In genomic region chr22:29480262-29480511, GRCh38 we compare ENCODE assay signal across 15 cellular contexts. TPM values are rescaled to one million over a fixed set of nuclear protein-coding genes. Genes with fewer than 3 reads are reported as not detected.
DNase-seq lines count a peak whose midpoint lies in the region; ATAC-seq, FAIRE-seq and TF ChIP-seq lines count a peak whose summit lies in the region.
"Had no signal": no experiment of that assay in that cellular context is flagged by ENCODE, and none has a peak within 500 bp of the region (broad histone marks: within the 10 kb centered on the region; RNA-seq: fewer than 3 reads in every experiment).

No MANE protein-coding gene starts in this region.

- peaks cover 50% of the 10 kb centered on the region for H3K27me3 ChIP-seq in HUES48 (ENCODE audit: control insufficient read depth, insufficient read depth, low read length)
- peaks cover 62% of the 10 kb centered on the region for H3K27me3 ChIP-seq in endodermal cell (ENCODE audit: control insufficient read depth, insufficient read depth, low read length, poor library complexity, severe bottlenecking)
- H3K27me3 ChIP-seq in neuronal stem cell (ENCODE audit: control insufficient read depth in 3 of 3, insufficient read depth in 3 of 3, low read depth in 1 of 3, low read length in 3 of 3) = peaks cover 20 to 65% (median 46%) of the 10 kb centered on the region in 3 experiments

- no peak overlapping the region for H3K4ac ChIP-seq in neuronal stem cell (ENCODE audit: low read length)

- peaks cover 67% of the 10 kb centered on the region for H3K27me3 Mint-ChIP-seq in endodermal cell (ENCODE audit: insufficient read depth)

- H3K36me3 ChIP-seq in HUES48 (ENCODE audit: control insufficient read depth, insufficient read depth, low read length) (peaks cover 9% of the 10 kb centered on the region), endodermal cell (ENCODE audit: control insufficient read depth, insufficient read depth, low read length) (no peaks in the 10 kb centered on the region), neuronal stem cell (replicated peaks in 1 of 2; ENCODE audit: control insufficient read depth in 2 of 2, insufficient read depth in 2 of 2, low read length in 2 of 2) (peaks cover 0 to 2% of the 10 kb centered on the region in 2 donors)

- CTCF ChIA-PET in A549 (lab: Yijun Ruan, JAX) = interaction anchor here (0.9 to 5.0 kb wide), 2 partner anchors 10 to 25 kb away, joined by 4 to 40 read pairs; no protein-coding TSS in a partner anchor

- no peak for TF ChIP-seq POLR2A in A549 (IDR thresholded peaks at IDR 0.05; ENCODE audit: low read length)

- no peak overlapping the region for H2AK5ac ChIP-seq in neuronal stem cell (ENCODE audit: low read depth, low read length)

- no peak for ATAC-seq in A549
- ATAC-seq in HG03565 (IDR thresholded peaks at IDR 0.05; ENCODE audit: unreplicated experiment) = no peak

- FAIRE-seq in A549 (lab: Jason Lieb, UNC) = no peak
- FAIRE-seq: endometrium had no signal

- H3K36me3 Mint-ChIP-seq in endodermal cell (ENCODE audit: low read depth) = no peaks in the 10 kb centered on the region

- no peak overlapping the region for H3K4me3 Mint-ChIP-seq in endodermal cell

- no peak overlapping the region for H2BK12ac ChIP-seq in neuronal stem cell (ENCODE audit: low read length)

- H3K4me1 Mint-ChIP-seq in endodermal cell = peaks cover 16% of the 10 kb centered on the region

- TF ChIP-seq CTCF in A549 (IDR thresholded peaks at IDR 0.05) (no peak), endodermal cell (conservative IDR thresholded peaks at IDR 0.05) (no peak)

- H3K18ac ChIP-seq in neuronal stem cell (ENCODE audit: low read length) = peak overlapping the region; percentile 60

- DNase-seq in A549 (ENCODE audit: low read depth in 1 of 2, low spot score in 1 of 2) (no peak), endodermal cell (no peak), neuronal stem cell (ENCODE audit: low spot score) (no peak), NCI-H2081 (lab: John Stamatoyannopoulos, UW) (no peak), amygdala (lab: John Stamatoyannopoulos, UW) (no peak)
- no peak for DNase-seq in activated CD4-positive, CD25-positive, alpha-beta regulatory T cell (lab: John Stamatoyannopoulos, UW)
- DNase-seq: Kasumi-1, NCI-H524 treated with DMSO at 0.1 percent for 48 hours had no signal

- H4K91ac ChIP-seq in neuronal stem cell (ENCODE audit: low read depth, low read length, poor library complexity) = peak overlapping the region; percentile 46

- no peak overlapping the region for H2BK15ac ChIP-seq in neuronal stem cell (ENCODE audit: low read length)

- H3K4me3 ChIP-seq in A549 (no peak overlapping the region), HUES48 (ENCODE audit: low read depth, low read length) (peak overlapping the region; percentile 63), endodermal cell (ENCODE audit: low read length) (peak overlapping the region; percentile 81), neuronal stem cell (ENCODE audit: low read length in 2 of 2) (peak overlapping the region in 1 of 2 donors; percentile 39)

- H2BK5ac ChIP-seq in neuronal stem cell (ENCODE audit: low read length) = no peak overlapping the region

- no peak overlapping the region for H3K27ac Mint-ChIP-seq in endodermal cell
- H3K27ac Mint-ChIP-seq: activated CD4-positive, alpha-beta memory T cell treated with anti-CD3 and anti-CD28 coated beads, Interleukin-2, amount 10 ng/mL, durations not matched to agents 7 days and 5 days; activated T-helper 2 cell treated with anti-CD3 and anti-CD28 coated beads, Interferon-gamma antibody, Interleukin-2, Interleukin-4, amounts not matched to agents 10 μg/mL and 5 μg/mL and 100 μg/mL, durations not matched to agents 14 hours and 24 hours and 36 hours; type B pancreatic cell had no signal

- 71% methylated on average over 18 of the region's 39 CpGs for WGBS in A549 (ENCODE audit: missing lambda C conversion rate)
- WGBS in endodermal cell (ENCODE audit: insufficient coverage in 1 of 2, insufficient read length in 1 of 2), 2 experiments = 6 to 8% methylated on average over 23 to 39 of the region's 39 CpGs
- no CpG with 5 or more reads among the region's 39 CpGs for WGBS in neuronal stem cell (ENCODE audit: extremely low coverage in 2 of 2, insufficient read length in 2 of 2, insufficient replicate concordance in 1 of 2), 2 donors

- no peaks in the 10 kb centered on the region for H3K79me1 ChIP-seq in neuronal stem cell (ENCODE audit: low read depth, low read length)

- TF ChIP-seq RAD21 in A549 (conservative IDR thresholded peaks at IDR 0.05 in 1 of 2, IDR thresholded peaks at IDR 0.05 in 1 of 2) = no peak

- H3K9ac ChIP-seq in HUES48 (ENCODE audit: low read depth, low read length) (no peak overlapping the region), endodermal cell (ENCODE audit: extremely low read depth, low read length, poor library complexity, severe bottlenecking) (no peak overlapping the region), neuronal stem cell (ENCODE audit: low read depth, low read length, poor library complexity) (peak overlapping the region; percentile 31)

- no peak overlapping the region for H3K14ac ChIP-seq in neuronal stem cell (ENCODE audit: low read length)

- H3K23ac ChIP-seq in neuronal stem cell (ENCODE audit: low read depth, low read length, poor library complexity) = peak overlapping the region; percentile 82

- H3K4me1 ChIP-seq in A549 (peaks cover 29% of the 10 kb centered on the region), HUES48 (ENCODE audit: control insufficient read depth, insufficient read depth, low read length) (peaks cover 31% of the 10 kb centered on the region), endodermal cell (ENCODE audit: control insufficient read depth, insufficient read depth, low read length) (no peaks in the 10 kb centered on the region), neuronal stem cell (ENCODE audit: control insufficient read depth in 2 of 2, insufficient read depth in 1 of 2, low read depth in 1 of 2, low read length in 2 of 2) (peaks cover 15 to 18% of the 10 kb centered on the region in 2 donors)

- peak overlapping the region; percentile 86 for H2AFZ ChIP-seq in neuronal stem cell (ENCODE audit: low read length)

- H3K9me3 Mint-ChIP-seq in endodermal cell = peaks cover 9% of the 10 kb centered on the region
- H3K9me3 Mint-ChIP-seq: activated T-helper 2 cell treated with anti-CD3 and anti-CD28 coated beads, Interferon-gamma antibody, Interleukin-2, Interleukin-4, amounts not matched to agents 10 μg/mL and 5 μg/mL and 100 μg/mL, durations not matched to agents 14 hours and 24 hours and 36 hours; neural crest cell; type B pancreatic cell had no signal

- TF ChIP-seq EP300 in A549 (IDR thresholded peaks at IDR 0.05) = no peak

- H2BK120ac ChIP-seq in neuronal stem cell (ENCODE audit: low read depth, low read length) = no peak overlapping the region

- H3K27ac ChIP-seq in A549 (no peak overlapping the region), HUES48 (ENCODE audit: low read depth, low read length) (no peak overlapping the region), endodermal cell (ENCODE audit: low read depth, low read length) (no peak overlapping the region), neuronal stem cell (replicated peaks; ENCODE audit: low read length) (no peak overlapping the region)

- H4K8ac ChIP-seq in neuronal stem cell (ENCODE audit: low read depth, low read length) = no peak overlapping the region

- POLR2A ChIA-PET in A549 (lab: Yijun Ruan, JAX) = no interaction called here

- H3K4me2 ChIP-seq in A549 = peak overlapping the region; percentile 21; the same call in 1 of the 3 replicates
- H3K4me2 ChIP-seq in neuronal stem cell (ENCODE audit: insufficient read depth, low read length, poor library complexity, severe bottlenecking) = peak overlapping the region; percentile 29

- H3K9me3 ChIP-seq in A549 (no peaks in the 10 kb centered on the region), HUES48 (ENCODE audit: control insufficient read depth, insufficient read depth, low read length) (no peaks in the 10 kb centered on the region), endodermal cell (ENCODE audit: control insufficient read depth, low read length) (no peaks in the 10 kb centered on the region), neuronal stem cell (replicated peaks in 1 of 2; ENCODE audit: control insufficient read depth in 2 of 2, insufficient read depth in 1 of 2, low read depth in 1 of 2, low read length in 2 of 2) (peaks cover 0 to 9% of the 10 kb centered on the region in 2 donors)

TF ChIP-seq in A549, 52 proteins besides CTCF, POLR2A, EP300 and RAD21 (continues in another document):
- no peak for TF ChIP-seq CBX8 (IDR thresholded peaks at IDR 0.05)
- no peak for TF ChIP-seq PHF8 (IDR thresholded peaks at IDR 0.05; ENCODE audit: borderline replicate concordance, low read depth)
- no peak for TF ChIP-seq ZFP36 (IDR thresholded peaks at IDR 0.05; ENCODE audit: borderline replicate concordance, partially characterized antibody)
- no peak for TF ChIP-seq CHD2 (IDR thresholded peaks at IDR 0.05; ENCODE audit: low read length, partially characterized antibody)
- TF ChIP-seq FOSL2 (IDR thresholded peaks at IDR 0.05) = no peak
- TF ChIP-seq FOSL2 (CRISPR knock-in tag; IDR thresholded peaks at IDR 0.05) = no peak
- TF ChIP-seq KDM5A (IDR thresholded peaks at IDR 0.05) = no peak
- no peak for TF ChIP-seq KDM1A (IDR thresholded peaks at IDR 0.05; ENCODE audit: low read depth)

RNA-seq across cellular contexts. Expression of gene NEFH, which starts 0.2 kb away (rescaled TPM):
- polyA plus RNA-seq in A549 (2011; rRNA removed) (0.04 and 0.06 TPM in 2 replicates), A549 (2017; fragmentation: RNase III; extraction: RNeasy Plus Mini Kit Qiagen cat#74134 plus additional on column Dnase treatment) (0.21 to 0.29 TPM (median 0.23 TPM) in 3 replicates)
- 0.08 and 0.09 TPM in 2 replicates for polyA plus RNA-seq in A549 (2012; cell fraction: cytosol; rRNA removed)
- polyA plus RNA-seq in A549 (2012; cell fraction: nucleus; rRNA removed) = 0.06 and 0.10 TPM in 2 replicates
- polyA minus RNA-seq in A549 (2011; rRNA and poly(A)+ RNA removed) = 0.05 TPM in 1 of 2 replicates, not detected in the other
- total RNA-seq in endodermal cell = 1 to 10 TPM in 1 of 2 donors, under 1 TPM in 1; 0.92 to 1.7 TPM
- 1.8 TPM for polyA plus RNA-seq in endodermal cell (2013, experiment 1 of 2)
- polyA plus RNA-seq in endodermal cell (2013, experiment 2 of 2) = 1.9 TPM
- 1.1 TPM for polyA plus RNA-seq in neuronal stem cell (2013, experiment 1 of 2)
- 1.0 TPM for polyA plus RNA-seq in neuronal stem cell (2013, experiment 2 of 2)

RNA-seq across cellular contexts. Expression of gene RFPL1, which starts 41.8 kb away (rescaled TPM):
- not detected in 2 replicates for polyA plus RNA-seq in A549 (2011; rRNA removed)
- not detected in 2 replicates for polyA plus RNA-seq in A549 (2012; cell fraction: cytosol; rRNA removed)
- polyA plus RNA-seq in A549 (2012; cell fraction: nucleus; rRNA removed) = not detected in 2 replicates
- not detected in 3 replicates for polyA plus RNA-seq in A549 (2017; fragmentation: RNase III; extraction: RNeasy Plus Mini Kit Qiagen cat#74134 plus additional on column Dnase treatment)
- polyA minus RNA-seq in A549 (2011; rRNA and poly(A)+ RNA removed) = not detected in 2 replicates
- not detected for total RNA-seq in endodermal cell
- polyA plus RNA-seq in endodermal cell (2013, experiment 1 of 2) = not detected
- polyA plus RNA-seq in endodermal cell (2013, experiment 2 of 2) = not detected
- not detected for polyA plus RNA-seq in neuronal stem cell (2013, experiment 1 of 2)
- not detected for polyA plus RNA-seq in neuronal stem cell (2013, experiment 2 of 2)
- total RNA-seq: activated CD4-positive, alpha-beta memory T cell treated with anti-CD3 and anti-CD28 coated beads, Interleukin-2, amount 10 ng/mL, durations not matched to agents 7 days and 5 days; activated T-helper 2 cell treated with anti-CD3 and anti-CD28 coated beads, Interferon-gamma antibody, Interleukin-2, Interleukin-4, amounts not matched to agents 10 μg/mL and 5 μg/mL and 100 μg/mL, durations not matched to agents 14 hours and 24 hours and 36 hours; neural crest cell had no signal
